In genomic region chr2:88472811-88473210, GRCh38 we compare ENCODE assay signal across 38 cellular contexts. TPM values are rescaled to one million over a fixed set of nuclear protein-coding genes. Genes with fewer than 3 reads are reported as not detected.
"Had no signal": no experiment of that assay in that cellular context is flagged by ENCODE, and none has a peak within 500 bp of the region (broad histone marks: within the 10 kb centered on the region; RNA-seq: fewer than 3 reads in every experiment).

No MANE protein-coding gene starts in this region.

- H3K9me3 ChIP-seq: MG63 had no signal

- H3K36me3 ChIP-seq: MG63 had no signal

- DNase-seq: Kasumi-1, MG63, MM.1S, MV-4-11, NCI-H1048, NCI-H1092, NCI-H1092 treated with DMSO at 0.1 percent for 48 hours, NCI-H1105, NCI-H1105 treated with DMSO at 0.1 percent for 48 hours, NCI-H1417, NCI-H1417 treated with DMSO at 0.1 percent for 48 hours, NCI-H1436, NCI-H1436 treated with DMSO at 0.1 percent for 48 hours, NCI-H146, NCI-H1694, NCI-H1694 treated with DMSO at 0.1 percent for 48 hours, NCI-H187, NCI-H187 treated with DMSO at 0.1 percent for 48 hours, NCI-H1930, NCI-H2029, NCI-H2029 treated with DMSO at 0.1 percent for 48 hours, NCI-H2081, NCI-H2081 treated with DMSO at 0.1 percent for 48 hours, NCI-H2107, NCI-H2171, NCI-H2171 treated with DMSO at 0.1 percent for 48 hours, NCI-H2227 treated with DMSO at 0.1 percent for 48 hours, NCI-H226, NCI-H345, NCI-H446, NCI-H446 treated with DMSO at 0.1 percent for 48 hours, NCI-H510A, NCI-H510A treated with DMSO at 0.1 percent for 48 hours, NCI-H524 had no signal

- H3K4me3 ChIP-seq: MG63 had no signal

RNA-seq across cellular contexts. Expression of gene FOXI3, which starts 20.3 kb away (rescaled TPM):
- total RNA-seq: LHCN-M2, M059J, MCF 10A, NCI-H460 had no signal
